ENCODE assay signal across 10 cellular contexts in the genomic region with DNA sequence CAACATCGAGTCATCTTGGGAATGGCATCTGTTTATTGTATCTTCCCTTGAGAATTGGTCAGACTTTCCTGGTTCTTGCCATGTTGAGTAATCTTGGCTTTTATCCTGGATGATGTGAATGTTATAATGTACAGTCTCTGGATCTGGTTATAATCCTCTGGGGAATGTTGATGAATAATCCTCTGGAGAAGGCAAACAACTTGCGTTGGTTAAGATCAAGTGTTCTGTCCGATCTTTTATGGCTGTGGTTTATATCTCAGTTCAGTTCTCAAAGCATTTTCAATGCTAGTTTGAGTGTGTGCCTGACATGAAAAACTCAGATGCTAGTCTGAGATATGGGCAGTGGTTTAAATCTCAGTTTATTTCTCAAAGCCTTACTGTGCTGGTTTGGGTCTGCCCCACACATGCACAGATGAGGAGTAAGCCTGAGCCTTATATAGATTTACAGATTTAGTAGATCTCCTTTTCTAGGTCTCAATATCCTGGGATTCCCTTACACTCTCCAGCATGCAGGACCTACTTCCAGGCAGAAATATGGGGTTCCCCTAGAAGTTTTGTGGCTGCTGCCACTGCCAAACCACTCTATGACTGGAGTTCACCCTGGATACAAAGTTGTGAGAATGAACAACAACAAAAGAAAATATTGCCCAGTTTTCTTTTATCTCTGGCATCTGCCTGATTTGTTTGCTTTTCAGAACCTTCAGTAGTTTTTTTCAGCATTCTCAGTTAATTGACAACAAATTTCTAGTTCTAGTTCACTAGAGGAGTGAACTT.
A peak's percentile ranks its signal among the peaks of the same experiment; 100 is the strongest.
DNase-seq lines count a peak whose midpoint lies in the region; ATAC-seq and TF ChIP-seq lines count a peak whose summit lies in the region.
"Had no signal": no experiment of that assay in that cellular context is flagged by ENCODE, and none has a peak within 500 bp of the region (broad histone marks: within the 10 kb centered on the region; RNA-seq: fewer than 3 reads in every experiment).

No MANE protein-coding gene starts in this region.

- no peak overlapping the region for H3K4me3 ChIP-seq in right atrium auricular region
- no peak overlapping the region for H3K4me3 ChIP-seq in astrocyte of the spinal cord (ENCODE audit: low read depth, low read length)
- H3K4me3 ChIP-seq in lower lobe of right lung = no peak overlapping the region
- H3K4me3 ChIP-seq in aorta (ENCODE audit: low read length in 2 of 2) = no peak overlapping the region

- no peaks in the 10 kb centered on the region for H3K9me3 ChIP-seq in right atrium auricular region
- no peaks in the 10 kb centered on the region for H3K9me3 ChIP-seq in lower lobe of right lung
- no peaks in the 10 kb centered on the region for H3K9me3 ChIP-seq in aorta (ENCODE audit: control insufficient read depth, low read length)

- H3K36me3 ChIP-seq in right atrium auricular region (no peaks in the 10 kb centered on the region), lower lobe of right lung (no peaks in the 10 kb centered on the region), aorta (ENCODE audit: control insufficient read depth in 1 of 2, insufficient read depth in 2 of 2, low read length in 1 of 2) (no peaks in the 10 kb centered on the region)

- 8 to 9% methylated on average over 3 of the region's 3 CpGs for WGBS in aorta, 2 donors

- H3K27ac ChIP-seq in right atrium auricular region = no peak overlapping the region
- H3K27ac ChIP-seq in lower lobe of right lung = no peak overlapping the region
- no peak overlapping the region for H3K27ac ChIP-seq in aorta (ENCODE audit: low read depth in 1 of 2, low read length in 2 of 2)

- no peak for DNase-seq in Right ventricle myocardium inferior (ENCODE audit: missing footprints)
- DNase-seq in right atrium auricular region (ENCODE audit: low spot score) = no peak
- DNase-seq in astrocyte of the spinal cord (ENCODE audit: low read depth, low spot score) = peak; percentile 99
- no peak for DNase-seq in lower lobe of right lung
- DNase-seq in aorta = no peak
- DNase-seq in mucosa of gallbladder (ENCODE audit: low spot score) = no peak
- no peak for DNase-seq in activated naive CD4-positive, alpha-beta T cell treated with Interleukin-2 at 50 U/mL for 16 hours
- DNase-seq: NCI-H2107; stimulated activated CD4-positive, alpha-beta T cell treated with anti-CD3 and anti-CD28 coated beads, Interleukin-4, amount 100 ng/mL, for 1 hour had no signal

- H3K4me1 ChIP-seq in right atrium auricular region (no peaks in the 10 kb centered on the region), lower lobe of right lung (no peaks in the 10 kb centered on the region), aorta (ENCODE audit: control insufficient read depth in 1 of 2, insufficient read depth in 2 of 2, low read length in 2 of 2) (no peaks in the 10 kb centered on the region)

- ATAC-seq in Right ventricle myocardium inferior (peak; percentile 70), lower lobe of right lung (peak; percentile 39 to 57), aorta (ENCODE audit: low FRiP score) (peak; percentile 31), HG03045 (IDR thresholded peaks at IDR 0.05; ENCODE audit: unreplicated experiment) (no peak)

- in situ Hi-C loops in astrocyte of the spinal cord (cut with HindIII; ENCODE audit: low sequenced_read_pairs) = no loop called here

- intact Hi-C loops in Right ventricle myocardium inferior (cut with DNase I) = no loop called here
- intact Hi-C loops in lower lobe of right lung (cut with DNase I) = no loop called here
- intact Hi-C loops in aorta (cut with DNase I) = no loop called here

- TF ChIP-seq CTCF in right atrium auricular region (IDR thresholded peaks at IDR 0.05) = no peak
- no peak for TF ChIP-seq CTCF in astrocyte of the spinal cord (IDR thresholded peaks at IDR 0.05; ENCODE audit: low read depth, low read length)
- no peak for TF ChIP-seq CTCF in lower lobe of right lung (IDR thresholded peaks at IDR 0.05)

- no peaks in the 10 kb centered on the region for H3K27me3 ChIP-seq in right atrium auricular region
- no peaks in the 10 kb centered on the region for H3K27me3 ChIP-seq in lower lobe of right lung (ENCODE audit: low read depth)
- H3K27me3 ChIP-seq in aorta (ENCODE audit: control insufficient read depth in 1 of 2, insufficient read depth in 2 of 2, low read length in 1 of 2) = peaks cover 0 to 2% of the 10 kb centered on the region in 2 donors
